ENCODE assay signal across 1 cellular context in the genomic region with DNA sequence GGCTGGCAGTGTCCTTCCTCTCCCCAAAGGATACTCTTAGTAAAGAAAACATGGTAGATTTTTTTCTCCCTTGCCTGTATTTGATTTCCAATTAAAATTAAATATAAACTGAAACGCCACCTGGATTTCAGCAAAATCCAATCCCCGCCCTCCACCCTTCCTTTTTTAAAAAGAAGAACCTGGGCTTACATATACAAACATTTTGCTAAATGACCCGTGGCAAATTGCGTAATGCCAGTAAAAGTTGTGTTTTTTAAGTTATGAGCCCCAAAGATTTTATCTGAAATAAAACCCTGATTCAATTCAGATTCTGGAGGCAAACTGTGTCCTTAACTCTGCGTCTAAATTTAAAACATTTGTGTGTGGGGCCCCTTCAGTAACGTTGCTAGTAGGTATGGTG.
TF ChIP-seq lines count a peak whose summit lies in the region.

No MANE protein-coding gene starts in this region.

TF ChIP-seq in K562, 482 proteins besides CTCF, POLR2A, EP300 and RAD21 (continued from another document):
- no peak for TF ChIP-seq HMG20A (CRISPR knock-in tag; conservative IDR thresholded peaks at IDR 0.05)
- TF ChIP-seq STAG1 (CRISPR knock-in tag; IDR thresholded peaks at IDR 0.05; ENCODE audit: borderline replicate concordance), result no peak
- TF ChIP-seq CEBPG (CRISPR knock-in tag; IDR thresholded peaks at IDR 0.05), result no peak
- peak; percentile 15 to 51; a peak in 1 of 4 replicates for TF ChIP-seq CEBPG (tag; conservative IDR thresholded peaks at IDR 0.05 in 1 of 2, IDR thresholded peaks at IDR 0.05 in 1 of 2)
- no peak for TF ChIP-seq MEF2D (tag; conservative IDR thresholded peaks at IDR 0.05; ENCODE audit: low read depth)
- no peak for TF ChIP-seq HMGN3 (IDR thresholded peaks at IDR 0.05; ENCODE audit: borderline replicate concordance, extremely low read depth, insufficient read length, low read depth, low read length)
